8 cellular contexts compared by ENCODE assay signal in genomic region chr1:247330548-247331171, GRCh38. TPM values are rescaled to one million over a fixed set of nuclear protein-coding genes. Genes with fewer than 3 reads are reported as not detected.
DNase-seq lines count a peak whose midpoint lies in the region; ATAC-seq and TF ChIP-seq lines count a peak whose summit lies in the region.

No MANE protein-coding gene starts in this region.

- peak overlapping the region; percentile 66 to 89 (median 80) for H3K27ac ChIP-seq in body of pancreas

- H3K9me3 ChIP-seq in body of pancreas (no peaks in the 10 kb centered on the region), mucosa of descending colon (no peaks in the 10 kb centered on the region)

- intact Hi-C loops in body of pancreas (cut with DNase I), result no loop called here
- intact Hi-C loops in mucosa of descending colon (cut with DNase I, micrococcal nuclease), result no loop called here

- H3K4me1 ChIP-seq in body of pancreas, result peaks cover 28% of the 10 kb centered on the region
- peaks cover 15% of the 10 kb centered on the region for H3K4me1 ChIP-seq in mucosa of descending colon (ENCODE audit: low read depth)

- H3K27me3 ChIP-seq in body of pancreas, result no peaks in the 10 kb centered on the region

- in situ Hi-C loops in GM13977 (cut with MboI; ENCODE audit: low pct_unique_long_range_greater_than_20kb, low sequenced_read_pairs, unreplicated experiment), result no loop called here

- TF ChIP-seq CTCF in body of pancreas (IDR thresholded peaks at IDR 0.05) (no peak), mucosa of descending colon (IDR thresholded peaks at IDR 0.05) (no peak), GM13977 (IDR thresholded peaks at IDR 0.05; ENCODE audit: extremely low read depth, insufficient read depth, missing control alignments) (no peak)

- H3K4me3 ChIP-seq in body of pancreas (peak overlapping the region; percentile 46 to 92), mucosa of descending colon (peak overlapping the region; percentile 94)

- DNase-seq in body of pancreas (no peak), mucosa of descending colon (peak in 2 of 3 donors; percentile 10 to 43), NCI-H2196 treated with DMSO at 0.1 percent for 48 hours (lab: John Stamatoyannopoulos, UW; ENCODE audit: unreplicated experiment) (no peak), GM13977 (ENCODE audit: low spot score) (no peak), left lobe of liver (ENCODE audit: low spot score) (no peak), pons (ENCODE audit: low spot score) (no peak)

- no peaks in the 10 kb centered on the region for H3K36me3 ChIP-seq in body of pancreas (replicated peaks in 1 of 2; ENCODE audit: insufficient read depth in 1 of 2, low read depth in 2 of 2)
- no peaks in the 10 kb centered on the region for H3K36me3 ChIP-seq in mucosa of descending colon (ENCODE audit: low read depth)

- ATAC-seq in GM18858 (IDR thresholded peaks at IDR 0.05; ENCODE audit: unreplicated experiment), result peak; percentile 16
- peak; percentile 29 for ATAC-seq in HG03439 (IDR thresholded peaks at IDR 0.05; ENCODE audit: unreplicated experiment)
- no peak for ATAC-seq in body of pancreas
- ATAC-seq in mucosa of descending colon, result peak; percentile 17
- no peak for ATAC-seq in left lobe of liver

- WGBS in body of pancreas, 2 donors, result 8 to 19% methylated on average over 10 to 37 of the region's 37 CpGs

- TF ChIP-seq POLR2A in body of pancreas (IDR thresholded peaks at IDR 0.05), result no peak

RNA-seq across cellular contexts. Expression of gene ZNF496, which starts 1.0 kb away (rescaled TPM):
- total RNA-seq in body of pancreas (10 to 100 TPM; 30.0 to 53.4 TPM), mucosa of descending colon (10 to 100 TPM; 13.3 to 26.5 (median 18.0) TPM), left lobe of liver (4.4 TPM)

Comparison
In these comparisons a context has a peak if more than half of its experiments do, and no peak if none do; other contexts are left out.
1. ATAC-seq: peak in GM18858 (single experiment), HG03439 (single experiment) and mucosa of descending colon (single experiment); none in body of pancreas (single experiment) and left lobe of liver (single experiment).
2. DNase-seq: peak in mucosa of descending colon (2 of 3); none in body of pancreas (0 of 4), NCI-H2196 treated with DMSO at 0.1 percent for 48 hours (single experiment), GM13977 (single experiment), left lobe of liver (single experiment) and pons (single experiment).